In the genomic region with DNA sequence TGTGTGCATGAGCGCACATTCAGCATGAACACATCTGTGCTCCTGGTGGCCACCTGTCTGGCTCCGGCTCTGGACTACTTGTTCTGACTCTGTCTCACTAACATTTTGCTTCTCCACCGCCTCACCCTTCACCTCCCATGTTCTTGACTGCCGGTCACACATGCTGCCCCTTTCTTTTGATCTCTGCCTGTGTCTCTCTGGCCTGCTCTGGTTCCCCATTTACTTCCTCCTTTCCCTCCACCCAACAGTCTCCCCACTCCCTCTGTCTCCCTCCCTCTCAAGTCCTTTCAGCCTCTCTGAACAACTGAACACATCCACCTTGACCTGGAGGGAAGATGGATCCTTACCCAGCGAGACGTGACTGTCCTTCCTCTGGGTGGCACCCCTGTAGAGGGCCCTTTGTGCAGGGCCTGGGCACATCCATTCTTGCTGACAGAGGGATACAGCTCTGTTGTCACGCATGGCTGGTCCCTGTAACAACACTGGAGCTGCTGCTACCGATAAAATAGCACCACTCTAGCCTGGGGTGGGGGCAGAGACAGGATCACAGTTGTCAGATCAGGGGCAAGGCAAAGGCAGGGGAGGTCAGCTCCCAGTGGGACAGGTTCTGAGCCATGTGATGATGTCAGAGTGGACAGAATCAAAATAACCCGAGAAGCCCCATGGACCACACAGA, we compare ENCODE assay signal across 1 cellular context.
TF ChIP-seq lines count a peak whose summit lies in the region.

No MANE protein-coding gene starts in this region.

TF ChIP-seq in A549, 52 proteins besides CTCF, POLR2A, EP300 and RAD21 (continued from another document):
- no peak for TF ChIP-seq PBX3 (IDR thresholded peaks at IDR 0.05)
- no peak for TF ChIP-seq KDM5A (IDR thresholded peaks at IDR 0.05)
- no peak for TF ChIP-seq NPAS2 (CRISPR knock-in tag; IDR thresholded peaks at IDR 0.05; ENCODE audit: borderline replicate concordance)
- TF ChIP-seq HOXA7 (CRISPR knock-in tag; IDR thresholded peaks at IDR 0.05), result no peak
- TF ChIP-seq EHF (CRISPR knock-in tag; IDR thresholded peaks at IDR 0.05), result no peak
- TF ChIP-seq TFCP2L1 (CRISPR knock-in tag; IDR thresholded peaks at IDR 0.05), result no peak
